In genomic region chr12:22715254-22715653, GRCh38 we compare ENCODE assay signal across 36 cellular contexts.
"Had no signal": no experiment of that assay in that cellular context is flagged by ENCODE, and none has a peak within 500 bp of the region (broad histone marks: within the 10 kb centered on the region; RNA-seq: fewer than 3 reads in every experiment).

No MANE protein-coding gene starts in this region.

- ATAC-seq: activated CD8-positive, alpha-beta T cell treated with anti-CD3 and anti-CD28 coated beads for 36 hours; activated naive CD4-positive, alpha-beta T cell treated with anti-CD3 and anti-CD28 coated beads, Interleukin-2, amount 50 U/mL, for 72 hours; activated T-cell treated with anti-CD3 and anti-CD28 coated beads, Interleukin-2, amount 50 U/mL, for 4 hours; activated T-cell treated with anti-CD3 and anti-CD28 coated beads, Interleukin-2, amount 50 U/mL, for 72 hours; activated T-helper 17 cell treated with anti-CD3 and anti-CD28 coated beads, Interleukin-2, amount 50 U/mL, for 72 hours; body of pancreas had no signal

- H3K4me1 ChIP-seq: adrenal gland, body of pancreas, breast epithelium had no signal

- H3K36me3 Mint-ChIP-seq: activated CD4-positive, alpha-beta memory T cell treated with anti-CD3 and anti-CD28 coated beads for 36 hours; activated naive CD4-positive, alpha-beta T cell treated with anti-CD3 and anti-CD28 coated beads, Interleukin-2, amount 50 U/mL, for 72 hours; activated naive CD8-positive, alpha-beta T cell treated with anti-CD3 and anti-CD28 coated beads for 36 hours had no signal

- H3K9me3 ChIP-seq: adrenal gland, body of pancreas, breast epithelium had no signal

- H3K4me1 Mint-ChIP-seq: activated B cell treated with CpG ODN at 0.5 μM for 24 hours; activated naive CD8-positive, alpha-beta T cell treated with anti-CD3 and anti-CD28 coated beads for 36 hours; activated T-helper 17 cell treated with anti-CD3 and anti-CD28 coated beads, Interleukin-2, amount 50 U/mL, for 72 hours had no signal

- H3K4me3 ChIP-seq: adrenal gland, body of pancreas, breast epithelium had no signal

- H3K27ac ChIP-seq: adrenal gland, body of pancreas, brain microvascular endothelial cell, breast epithelium, VCaP had no signal

- DNase-seq: activated B cell treated with CpG ODN at 0.5 μM for 24 hours; activated CD4-positive, alpha-beta memory T cell treated with anti-CD3 and anti-CD28 coated beads for 36 hours; activated CD4-positive, alpha-beta T cell treated with anti-CD3 and anti-CD28 coated beads for 4 hours; activated CD4-positive, alpha-beta T cell treated with anti-CD3 and anti-CD28 coated beads, Interleukin-2, amount 50 U/mL, for 1 hour; activated CD4-positive, alpha-beta T cell treated with anti-CD3 and anti-CD28 coated beads, Interleukin-2, amount 50 U/mL, for 4 hours; activated CD4-positive, CD25-positive, alpha-beta regulatory T cell treated with anti-CD3 and anti-CD28 coated beads, Interleukin-2, amount 50 U/mL, for 72 hours; activated CD8-positive, alpha-beta memory T cell treated with anti-CD3 and anti-CD28 coated beads, Interleukin-2, amount 50 U/mL, for 4 hours; activated CD8-positive, alpha-beta T cell treated with anti-CD3 and anti-CD28 coated beads for 36 hours; activated effector memory CD4-positive, alpha-beta T cell treated with anti-CD3 and anti-CD28 coated beads, Interleukin-2, amount 50 U/mL, for 16 hours; activated gamma-delta T cell treated with Interleukin-2 at 50 U/mL for 16 hours; activated naive CD4-positive, alpha-beta T cell; activated naive CD4-positive, alpha-beta T cell treated with anti-CD3 and anti-CD28 coated beads for 36 hours; activated naive CD4-positive, alpha-beta T cell treated with anti-CD3 and anti-CD28 coated beads, Interleukin-2, amount 50 U/mL, for 16 hours; activated naive CD8-positive, alpha-beta T cell treated with anti-CD3 and anti-CD28 coated beads for 36 hours; activated T-cell treated with anti-CD3 and anti-CD28 coated beads for 4 hours; activated T-cell treated with anti-CD3 and anti-CD28 coated beads, Interleukin-2, amount 50 U/mL, for 1 hour; activated T-cell treated with anti-CD3 and anti-CD28 coated beads, Interleukin-2, amount 50 U/mL, for 4 hours; activated T-cell treated with anti-CD3 and anti-CD28 coated beads, Interleukin-2, amount 50 U/mL, for 72 hours; adrenal gland; amniotic stem cell; aorta; body of pancreas; brain microvascular endothelial cell; central memory CD4-positive, alpha-beta T cell; T-helper 1 cell; T-helper 2 cell; T-helper 9 cell had no signal

- H3K36me3 ChIP-seq: adrenal gland, brain microvascular endothelial cell, breast epithelium had no signal

- FAIRE-seq: astrocyte, TTC549 had no signal

- H3K27me3 ChIP-seq: adrenal gland, body of pancreas, brain microvascular endothelial cell, breast epithelium had no signal

- H3K4me3 Mint-ChIP-seq: activated B cell treated with CpG ODN at 0.5 μM for 24 hours; activated CD4-positive, alpha-beta memory T cell treated with anti-CD3 and anti-CD28 coated beads for 36 hours; activated CD8-positive, alpha-beta T cell treated with anti-CD3 and anti-CD28 coated beads for 36 hours; activated naive CD4-positive, alpha-beta T cell treated with anti-CD3 and anti-CD28 coated beads for 36 hours; activated naive CD8-positive, alpha-beta T cell treated with anti-CD3 and anti-CD28 coated beads for 36 hours; activated T-cell treated with anti-CD3 and anti-CD28 coated beads, Interleukin-2, amount 50 U/mL, for 4 hours; activated T-cell treated with anti-CD3 and anti-CD28 coated beads, Interleukin-2, amount 50 U/mL, for 72 hours; activated T-helper 1 cell treated with anti-CD3 and anti-CD28 coated beads, Interleukin-12 subunit alpha, Interleukin-12 subunit beta, Interleukin-2, Interleukin-4 antibody, amounts not matched to agents 30 ng/mL and 10 ng/mL and 1 ng/mL, durations not matched to agents 14 hours and 24 hours and 36 hours; activated T-helper 17 cell treated with anti-CD3 and anti-CD28 coated beads, Interleukin-2, amount 50 U/mL, for 72 hours; T-helper 1 cell treated with Interleukin-12 subunit alpha and Interleukin-12 subunit beta and Interleukin-4 antibody, amounts not matched to agents 30 μg/mL and 1 μg/mL, for 36 hours; T-helper 2 cell treated with Interferon-gamma antibody and Interleukin-4, amounts not matched to agents 5 μg/mL and 100 μg/mL, for 36 hours had no signal

- H3K27me3 Mint-ChIP-seq: activated naive CD8-positive, alpha-beta T cell treated with anti-CD3 and anti-CD28 coated beads for 36 hours had no signal

- H3K27ac Mint-ChIP-seq: activated B cell treated with CpG ODN at 0.5 μM for 24 hours; activated CD4-positive, alpha-beta memory T cell treated with anti-CD3 and anti-CD28 coated beads for 36 hours; activated CD8-positive, alpha-beta T cell treated with anti-CD3 and anti-CD28 coated beads for 36 hours; activated naive CD4-positive, alpha-beta T cell treated with anti-CD3 and anti-CD28 coated beads for 36 hours; activated naive CD8-positive, alpha-beta T cell treated with anti-CD3 and anti-CD28 coated beads for 36 hours; activated T-cell treated with anti-CD3 and anti-CD28 coated beads, Interleukin-2, amount 50 U/mL, for 72 hours; activated T-helper 1 cell treated with anti-CD3 and anti-CD28 coated beads, Interleukin-12 subunit alpha, Interleukin-12 subunit beta, Interleukin-2, Interleukin-4 antibody, amounts not matched to agents 30 ng/mL and 10 ng/mL and 1 ng/mL, durations not matched to agents 14 hours and 24 hours and 36 hours; activated T-helper 17 cell treated with anti-CD3 and anti-CD28 coated beads, Interleukin-2, amount 50 U/mL, for 72 hours; T-helper 1 cell treated with Interleukin-12 subunit alpha and Interleukin-12 subunit beta and Interleukin-4 antibody, amounts not matched to agents 30 μg/mL and 1 μg/mL, for 36 hours; T-helper 2 cell treated with Interferon-gamma antibody and Interleukin-4, amounts not matched to agents 5 μg/mL and 100 μg/mL, for 36 hours had no signal

- H3K9me3 Mint-ChIP-seq: activated B cell treated with CpG ODN at 0.5 μM for 24 hours; activated CD4-positive, alpha-beta memory T cell treated with anti-CD3 and anti-CD28 coated beads for 36 hours; activated CD8-positive, alpha-beta T cell treated with anti-CD3 and anti-CD28 coated beads for 36 hours; activated naive CD4-positive, alpha-beta T cell treated with anti-CD3 and anti-CD28 coated beads for 36 hours; activated naive CD4-positive, alpha-beta T cell treated with anti-CD3 and anti-CD28 coated beads, Interleukin-2, amount 50 U/mL, for 72 hours; activated naive CD8-positive, alpha-beta T cell treated with anti-CD3 and anti-CD28 coated beads for 36 hours; activated T-cell treated with anti-CD3 and anti-CD28 coated beads, Interleukin-2, amount 50 U/mL, for 4 hours; activated T-cell treated with anti-CD3 and anti-CD28 coated beads, Interleukin-2, amount 50 U/mL, for 72 hours; activated T-helper 1 cell treated with anti-CD3 and anti-CD28 coated beads, Interleukin-12 subunit alpha, Interleukin-12 subunit beta, Interleukin-2, Interleukin-4 antibody, amounts not matched to agents 30 ng/mL and 10 ng/mL and 1 ng/mL, durations not matched to agents 14 hours and 24 hours and 36 hours; activated T-helper 17 cell treated with anti-CD3 and anti-CD28 coated beads, Interleukin-2, amount 50 U/mL, for 72 hours; T-helper 1 cell treated with Interleukin-12 subunit alpha and Interleukin-12 subunit beta and Interleukin-4 antibody, amounts not matched to agents 30 μg/mL and 1 μg/mL, for 36 hours; T-helper 2 cell treated with Interferon-gamma antibody and Interleukin-4, amounts not matched to agents 5 μg/mL and 100 μg/mL, for 36 hours had no signal
